ENCODE assay signal across 12 cellular contexts in the genomic region with DNA sequence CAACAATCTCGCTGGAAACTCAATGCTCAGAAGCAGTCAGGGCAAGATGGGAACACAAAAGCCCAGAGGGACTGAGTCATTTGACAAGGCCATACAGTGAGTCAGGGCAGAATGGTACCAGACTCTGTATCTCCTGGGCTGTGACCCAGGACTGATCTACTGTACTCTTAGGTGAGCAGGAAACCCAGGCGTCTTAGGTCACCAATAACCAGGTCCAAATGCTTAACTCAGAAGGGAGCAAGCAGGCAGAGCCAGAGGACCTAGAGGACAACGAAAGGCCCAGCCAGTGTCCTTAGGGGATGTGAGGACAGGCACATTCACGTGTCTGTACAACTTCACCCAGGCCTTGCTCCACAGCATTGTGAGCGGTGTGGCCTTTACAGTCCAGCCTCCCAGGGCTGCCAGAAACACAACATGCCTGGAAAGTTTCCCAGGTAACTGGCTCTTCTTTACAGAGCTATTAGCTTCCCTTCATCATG.
DNase-seq lines count a peak whose midpoint lies in the region; ATAC-seq, FAIRE-seq and TF ChIP-seq lines count a peak whose summit lies in the region.
"Had no signal": no experiment of that assay in that cellular context is flagged by ENCODE, and none has a peak within 500 bp of the region (broad histone marks: within the 10 kb centered on the region; RNA-seq: fewer than 3 reads in every experiment).

No MANE protein-coding gene starts in this region.

- no peaks in the 10 kb centered on the region for H3K9me3 Mint-ChIP-seq in activated naive CD4-positive, alpha-beta T cell treated with anti-CD3 and anti-CD28 coated beads for 36 hours
- no peaks in the 10 kb centered on the region for H3K9me3 Mint-ChIP-seq in chondrocyte (ENCODE audit: low read depth)

- FAIRE-seq in GM19239 (lab: Jason Lieb, UNC) = no peak
- FAIRE-seq: keratinocyte had no signal

- H3K9ac ChIP-seq in liver (ENCODE audit: low read depth in 1 of 2, low read length in 2 of 2) = no peak overlapping the region

- peak; percentile 44 to 65 for TF ChIP-seq RAD21 in liver (IDR thresholded peaks at IDR 0.05)

- H3K27ac ChIP-seq in liver (ENCODE audit: low read depth in 1 of 2, low read length in 2 of 2) = peak overlapping the region; percentile 43
- H3K27ac ChIP-seq in upper lobe of right lung = no peak overlapping the region

- no peaks in the 10 kb centered on the region for H3K36me3 ChIP-seq in liver (ENCODE audit: control insufficient read depth in 4 of 4, insufficient read depth in 3 of 4, low read depth in 1 of 4, low read length in 3 of 4)
- H3K36me3 ChIP-seq in upper lobe of right lung = no peaks in the 10 kb centered on the region

- H3K9me3 ChIP-seq in liver (ENCODE audit: control insufficient read depth in 4 of 4, low read length in 3 of 4) = no peaks in the 10 kb centered on the region
- H3K9me3 ChIP-seq in upper lobe of right lung = no peaks in the 10 kb centered on the region

- no peak overlapping the region for H3K4me3 ChIP-seq in liver (ENCODE audit: low read depth in 1 of 3, low read length in 3 of 3)
- no peak overlapping the region for H3K4me3 ChIP-seq in upper lobe of right lung

- peak; percentile 27 for ATAC-seq in upper lobe of right lung

- TF ChIP-seq CTCF in chondrocyte (IDR thresholded peaks at IDR 0.05) (no peak), liver (IDR thresholded peaks at IDR 0.05; ENCODE audit: low read depth, low read length, missing input control) (no peak), upper lobe of right lung (IDR thresholded peaks at IDR 0.05) (no peak)

- WGBS in liver = 48% methylated on average over 5 of the region's 5 CpGs

- CTCF ChIA-PET in activated naive CD4-positive, alpha-beta T cell treated with anti-CD3 and anti-CD28 coated beads for 36 hours (lab: Charles Lee) = interaction anchor here (1.6 kb wide), 1 partner anchor 8 kb away, joined by 3 read pairs; no protein-coding TSS in a partner anchor

- peak; percentile 36 for DNase-seq in activated naive CD4-positive, alpha-beta T cell treated with anti-CD3 and anti-CD28 coated beads for 36 hours
- DNase-seq in activated naive CD4-positive, alpha-beta T cell treated with Interleukin-2 at 50 U/mL for 16 hours = no peak
- DNase-seq in chondrocyte (ENCODE audit: low spot score) = peak; percentile 42
- no peak for DNase-seq in upper lobe of right lung
- no peak for DNase-seq in RPMI8226
- no peak for DNase-seq in GM19239 (ENCODE audit: insufficient read length, low spot score)
- no peak for DNase-seq in anterior cingulate cortex (lab: John Stamatoyannopoulos, UW)
- DNase-seq: activated gamma-delta T cell treated with Interleukin-2 at 50 U/mL for 16 hours, MM.1S, SW 1271 had no signal

- H3K4me1 ChIP-seq in liver (ENCODE audit: control insufficient read depth in 4 of 4, insufficient read depth in 4 of 4, low read length in 3 of 4) = peaks cover 0 to 46% (median 23%) of the 10 kb centered on the region in 4 donors
- peaks cover 6% of the 10 kb centered on the region for H3K4me1 ChIP-seq in upper lobe of right lung

- no peaks in the 10 kb centered on the region for H3K27me3 Mint-ChIP-seq in activated naive CD4-positive, alpha-beta T cell treated with anti-CD3 and anti-CD28 coated beads for 36 hours (ENCODE audit: low read depth)
- H3K27me3 Mint-ChIP-seq in chondrocyte (ENCODE audit: low read depth) = no peaks in the 10 kb centered on the region

- intact Hi-C loops in activated naive CD4-positive, alpha-beta T cell treated with anti-CD3 and anti-CD28 coated beads for 36 hours (cut with micrococcal nuclease) = no loop called here
- intact Hi-C loops in upper lobe of right lung (cut with DNase I) = no loop called here

- H3K27me3 ChIP-seq in liver (ENCODE audit: control insufficient read depth in 4 of 4, insufficient read depth in 4 of 4, low read length in 3 of 4) = no peaks in the 10 kb centered on the region
- no peaks in the 10 kb centered on the region for H3K27me3 ChIP-seq in upper lobe of right lung

- peaks cover 40% of the 10 kb centered on the region for H3K4me1 Mint-ChIP-seq in activated naive CD4-positive, alpha-beta T cell treated with anti-CD3 and anti-CD28 coated beads for 36 hours (ENCODE audit: low read depth)
- peaks cover 8% of the 10 kb centered on the region for H3K4me1 Mint-ChIP-seq in chondrocyte (ENCODE audit: low read depth)

- no peak overlapping the region for H3K4me3 Mint-ChIP-seq in activated naive CD4-positive, alpha-beta T cell treated with anti-CD3 and anti-CD28 coated beads for 36 hours
- no peak overlapping the region for H3K4me3 Mint-ChIP-seq in chondrocyte (ENCODE audit: unreplicated experiment)

- H3K36me3 Mint-ChIP-seq in activated naive CD4-positive, alpha-beta T cell treated with anti-CD3 and anti-CD28 coated beads for 36 hours (ENCODE audit: low read depth) = no peaks in the 10 kb centered on the region
- no peaks in the 10 kb centered on the region for H3K36me3 Mint-ChIP-seq in chondrocyte (ENCODE audit: low read depth)

- H3K27ac Mint-ChIP-seq in activated naive CD4-positive, alpha-beta T cell treated with anti-CD3 and anti-CD28 coated beads for 36 hours = no peak overlapping the region
- H3K27ac Mint-ChIP-seq in chondrocyte (ENCODE audit: unreplicated experiment) = no peak overlapping the region

TF ChIP-seq in liver, 16 proteins besides CTCF, POLR2A, EP300 and RAD21:
- TF ChIP-seq YY1 (IDR thresholded peaks at IDR 0.05) (no peak), FOXA1 (IDR thresholded peaks at IDR 0.05) (no peak), GABPA (IDR thresholded peaks at IDR 0.05 in 1 of 2, conservative IDR thresholded peaks at IDR 0.05 in 1 of 2) (no peak), FOXA2 (IDR thresholded peaks at IDR 0.05) (no peak), JUND (IDR thresholded peaks at IDR 0.05) (peak in 1 of 2 donors; percentile 26), NR2F2 (IDR thresholded peaks at IDR 0.05) (no peak), HNF4G (IDR thresholded peaks at IDR 0.05) (no peak), TAF1 (conservative IDR thresholded peaks at IDR 0.05) (no peak), RXRA (IDR thresholded peaks at IDR 0.05) (peak; percentile 88 to 91), SP1 (IDR thresholded peaks at IDR 0.05) (peak; percentile 40), HNF4A (conservative IDR thresholded peaks at IDR 0.05) (peak; percentile 51 to 64), EGR1 (IDR thresholded peaks at IDR 0.05; ENCODE audit: low read depth in 2 of 2) (peak in 1 of 2 donors; percentile 18)
- TF ChIP-seq, protein P1, sequence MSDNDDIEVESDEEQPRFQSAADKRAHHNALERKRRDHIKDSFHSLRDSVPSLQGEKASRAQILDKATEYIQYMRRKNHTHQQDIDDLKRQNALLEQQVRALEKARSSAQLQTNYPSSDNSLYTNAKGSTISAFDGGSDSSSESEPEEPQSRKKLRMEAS (IDR thresholded peaks at IDR 0.05) = peak; percentile 54
- TF ChIP-seq, protein P2, sequence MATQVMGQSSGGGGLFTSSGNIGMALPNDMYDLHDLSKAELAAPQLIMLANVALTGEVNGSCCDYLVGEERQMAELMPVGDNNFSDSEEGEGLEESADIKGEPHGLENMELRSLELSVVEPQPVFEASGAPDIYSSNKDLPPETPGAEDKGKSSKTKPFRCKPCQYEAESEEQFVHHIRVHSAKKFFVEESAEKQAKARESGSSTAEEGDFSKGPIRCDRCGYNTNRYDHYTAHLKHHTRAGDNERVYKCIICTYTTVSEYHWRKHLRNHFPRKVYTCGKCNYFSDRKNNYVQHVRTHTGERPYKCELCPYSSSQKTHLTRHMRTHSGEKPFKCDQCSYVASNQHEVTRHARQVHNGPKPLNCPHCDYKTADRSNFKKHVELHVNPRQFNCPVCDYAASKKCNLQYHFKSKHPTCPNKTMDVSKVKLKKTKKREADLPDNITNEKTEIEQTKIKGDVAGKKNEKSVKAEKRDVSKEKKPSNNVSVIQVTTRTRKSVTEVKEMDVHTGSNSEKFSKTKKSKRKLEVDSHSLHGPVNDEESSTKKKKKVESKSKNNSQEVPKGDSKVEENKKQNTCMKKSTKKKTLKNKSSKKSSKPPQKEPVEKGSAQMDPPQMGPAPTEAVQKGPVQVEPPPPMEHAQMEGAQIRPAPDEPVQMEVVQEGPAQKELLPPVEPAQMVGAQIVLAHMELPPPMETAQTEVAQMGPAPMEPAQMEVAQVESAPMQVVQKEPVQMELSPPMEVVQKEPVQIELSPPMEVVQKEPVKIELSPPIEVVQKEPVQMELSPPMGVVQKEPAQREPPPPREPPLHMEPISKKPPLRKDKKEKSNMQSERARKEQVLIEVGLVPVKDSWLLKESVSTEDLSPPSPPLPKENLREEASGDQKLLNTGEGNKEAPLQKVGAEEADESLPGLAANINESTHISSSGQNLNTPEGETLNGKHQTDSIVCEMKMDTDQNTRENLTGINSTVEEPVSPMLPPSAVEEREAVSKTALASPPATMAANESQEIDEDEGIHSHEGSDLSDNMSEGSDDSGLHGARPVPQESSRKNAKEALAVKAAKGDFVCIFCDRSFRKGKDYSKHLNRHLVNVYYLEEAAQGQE (IDR thresholded peaks at IDR 0.05) = no peak
- TF ChIP-seq, protein P3, sequence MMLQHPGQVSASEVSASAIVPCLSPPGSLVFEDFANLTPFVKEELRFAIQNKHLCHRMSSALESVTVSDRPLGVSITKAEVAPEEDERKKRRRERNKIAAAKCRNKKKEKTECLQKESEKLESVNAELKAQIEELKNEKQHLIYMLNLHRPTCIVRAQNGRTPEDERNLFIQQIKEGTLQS (IDR thresholded peaks at IDR 0.05) = no peak
- TF ChIP-seq, protein P4, sequence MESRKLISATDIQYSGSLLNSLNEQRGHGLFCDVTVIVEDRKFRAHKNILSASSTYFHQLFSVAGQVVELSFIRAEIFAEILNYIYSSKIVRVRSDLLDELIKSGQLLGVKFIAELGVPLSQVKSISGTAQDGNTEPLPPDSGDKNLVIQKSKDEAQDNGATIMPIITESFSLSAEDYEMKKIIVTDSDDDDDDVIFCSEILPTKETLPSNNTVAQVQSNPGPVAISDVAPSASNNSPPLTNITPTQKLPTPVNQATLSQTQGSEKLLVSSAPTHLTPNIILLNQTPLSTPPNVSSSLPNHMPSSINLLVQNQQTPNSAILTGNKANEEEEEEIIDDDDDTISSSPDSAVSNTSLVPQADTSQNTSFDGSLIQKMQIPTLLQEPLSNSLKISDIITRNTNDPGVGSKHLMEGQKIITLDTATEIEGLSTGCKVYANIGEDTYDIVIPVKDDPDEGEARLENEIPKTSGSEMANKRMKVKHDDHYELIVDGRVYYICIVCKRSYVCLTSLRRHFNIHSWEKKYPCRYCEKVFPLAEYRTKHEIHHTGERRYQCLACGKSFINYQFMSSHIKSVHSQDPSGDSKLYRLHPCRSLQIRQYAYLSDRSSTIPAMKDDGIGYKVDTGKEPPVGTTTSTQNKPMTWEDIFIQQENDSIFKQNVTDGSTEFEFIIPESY (IDR thresholded peaks at IDR 0.05) = no peak

Comparison
In these comparisons a context has a peak if more than half of its experiments do, and no peak if none do; other contexts are left out.
1. DNase-seq: peak in activated naive CD4-positive, alpha-beta T cell treated with anti-CD3 and anti-CD28 coated beads for 36 hours (single experiment) and chondrocyte (single experiment); none in activated naive CD4-positive, alpha-beta T cell treated with Interleukin-2 at 50 U/mL for 16 hours (single experiment), upper lobe of right lung (single experiment), RPMI8226 (single experiment), GM19239 (single experiment) and anterior cingulate cortex (0 of 58).